2 cellular contexts compared by ENCODE assay signal in the genomic region with DNA sequence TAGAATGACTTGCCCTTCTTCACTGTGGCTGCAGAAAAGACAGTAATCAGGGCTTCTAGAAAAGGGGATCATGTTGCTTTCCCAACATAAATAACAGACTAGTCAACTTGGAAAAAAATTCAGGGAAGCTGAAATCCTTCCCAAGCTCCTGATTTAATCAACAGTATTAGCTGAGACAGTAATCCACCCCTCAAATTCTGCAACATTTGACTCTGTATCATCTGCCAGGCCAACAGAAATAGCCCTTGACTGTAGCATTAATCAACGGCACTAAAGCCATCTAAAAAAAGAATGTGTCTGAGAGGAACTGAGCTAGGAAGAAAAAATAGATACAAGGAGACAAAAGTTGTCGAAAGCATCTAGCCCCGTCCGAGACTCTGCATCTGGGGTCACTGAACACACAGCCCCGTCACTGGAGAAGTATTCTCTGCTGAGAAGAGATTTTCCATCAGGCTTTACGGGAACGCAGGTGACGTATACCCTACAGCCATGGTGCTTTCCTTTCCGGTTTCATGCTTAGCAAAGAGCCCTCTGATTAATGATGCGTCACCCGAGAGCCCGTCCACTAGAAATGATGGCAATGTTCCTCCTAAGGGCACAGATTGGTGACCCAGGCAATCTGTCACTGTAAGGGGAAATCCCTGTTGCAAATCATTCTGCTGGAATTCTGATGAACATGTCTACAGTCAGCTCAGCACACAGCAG.
TF ChIP-seq lines count a peak whose summit lies in the region.

No MANE protein-coding gene starts in this region.

TF ChIP-seq in liver, 16 proteins besides CTCF, POLR2A, EP300 and RAD21:
- TF ChIP-seq, protein P1, sequence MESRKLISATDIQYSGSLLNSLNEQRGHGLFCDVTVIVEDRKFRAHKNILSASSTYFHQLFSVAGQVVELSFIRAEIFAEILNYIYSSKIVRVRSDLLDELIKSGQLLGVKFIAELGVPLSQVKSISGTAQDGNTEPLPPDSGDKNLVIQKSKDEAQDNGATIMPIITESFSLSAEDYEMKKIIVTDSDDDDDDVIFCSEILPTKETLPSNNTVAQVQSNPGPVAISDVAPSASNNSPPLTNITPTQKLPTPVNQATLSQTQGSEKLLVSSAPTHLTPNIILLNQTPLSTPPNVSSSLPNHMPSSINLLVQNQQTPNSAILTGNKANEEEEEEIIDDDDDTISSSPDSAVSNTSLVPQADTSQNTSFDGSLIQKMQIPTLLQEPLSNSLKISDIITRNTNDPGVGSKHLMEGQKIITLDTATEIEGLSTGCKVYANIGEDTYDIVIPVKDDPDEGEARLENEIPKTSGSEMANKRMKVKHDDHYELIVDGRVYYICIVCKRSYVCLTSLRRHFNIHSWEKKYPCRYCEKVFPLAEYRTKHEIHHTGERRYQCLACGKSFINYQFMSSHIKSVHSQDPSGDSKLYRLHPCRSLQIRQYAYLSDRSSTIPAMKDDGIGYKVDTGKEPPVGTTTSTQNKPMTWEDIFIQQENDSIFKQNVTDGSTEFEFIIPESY (IDR thresholded peaks at IDR 0.05): no peak
- TF ChIP-seq RXRA (IDR thresholded peaks at IDR 0.05) (no peak), SP1 (IDR thresholded peaks at IDR 0.05) (no peak), TAF1 (conservative IDR thresholded peaks at IDR 0.05) (no peak), ATF3 (IDR thresholded peaks at IDR 0.05) (no peak), EGR1 (IDR thresholded peaks at IDR 0.05; ENCODE audit: low read depth in 2 of 2) (no peak)

TF ChIP-seq in HepG2, 621 proteins besides CTCF, POLR2A, EP300 and RAD21:
- TF ChIP-seq ARID4A (CRISPR knock-in tag; IDR thresholded peaks at IDR 0.05; ENCODE audit: borderline replicate concordance): no peak
- TF ChIP-seq TSC22D2 (CRISPR knock-in tag; IDR thresholded peaks at IDR 0.05; ENCODE audit: borderline replicate concordance): no peak
- no peak for TF ChIP-seq HOXA3 (CRISPR knock-in tag; IDR thresholded peaks at IDR 0.05)
- TF ChIP-seq IRX3 (CRISPR knock-in tag; IDR thresholded peaks at IDR 0.05; ENCODE audit: borderline replicate concordance, low read depth): no peak
- TF ChIP-seq ZNF367 (CRISPR knock-in tag; IDR thresholded peaks at IDR 0.05; ENCODE audit: borderline replicate concordance): no peak
- TF ChIP-seq ZNF24 (IDR thresholded peaks at IDR 0.05): no peak
- TF ChIP-seq, protein P2, sequence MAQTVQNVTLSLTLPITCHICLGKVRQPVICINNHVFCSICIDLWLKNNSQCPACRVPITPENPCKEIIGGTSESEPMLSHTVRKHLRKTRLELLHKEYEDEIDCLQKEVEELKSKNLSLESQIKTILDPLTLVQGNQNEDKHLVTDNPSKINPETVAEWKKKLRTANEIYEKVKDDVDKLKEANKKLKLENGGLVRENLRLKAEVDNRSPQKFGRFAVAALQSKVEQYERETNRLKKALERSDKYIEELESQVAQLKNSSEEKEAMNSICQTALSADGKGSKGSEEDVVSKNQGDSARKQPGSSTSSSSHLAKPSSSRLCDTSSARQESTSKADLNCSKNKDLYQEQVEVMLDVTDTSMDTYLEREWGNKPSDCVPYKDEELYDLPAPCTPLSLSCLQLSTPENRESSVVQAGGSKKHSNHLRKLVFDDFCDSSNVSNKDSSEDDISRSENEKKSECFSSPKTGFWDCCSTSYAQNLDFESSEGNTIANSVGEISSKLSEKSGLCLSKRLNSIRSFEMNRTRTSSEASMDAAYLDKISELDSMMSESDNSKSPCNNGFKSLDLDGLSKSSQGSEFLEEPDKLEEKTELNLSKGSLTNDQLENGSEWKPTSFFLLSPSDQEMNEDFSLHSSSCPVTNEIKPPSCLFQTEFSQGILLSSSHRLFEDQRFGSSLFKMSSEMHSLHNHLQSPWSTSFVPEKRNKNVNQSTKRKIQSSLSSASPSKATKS (CRISPR knock-in tag; IDR thresholded peaks at IDR 0.05): no peak
- TF ChIP-seq RFXANK (CRISPR knock-in tag; IDR thresholded peaks at IDR 0.05): no peak
- TF ChIP-seq, protein P3, sequence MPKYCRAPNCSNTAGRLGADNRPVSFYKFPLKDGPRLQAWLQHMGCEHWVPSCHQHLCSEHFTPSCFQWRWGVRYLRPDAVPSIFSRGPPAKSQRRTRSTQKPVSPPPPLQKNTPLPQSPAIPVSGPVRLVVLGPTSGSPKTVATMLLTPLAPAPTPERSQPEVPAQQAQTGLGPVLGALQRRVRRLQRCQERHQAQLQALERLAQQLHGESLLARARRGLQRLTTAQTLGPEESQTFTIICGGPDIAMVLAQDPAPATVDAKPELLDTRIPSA (CRISPR knock-in tag; IDR thresholded peaks at IDR 0.05; ENCODE audit: borderline replicate concordance): no peak
- no peak for TF ChIP-seq NR0B2 (CRISPR knock-in tag; IDR thresholded peaks at IDR 0.05)
- no peak for TF ChIP-seq THYN1 (CRISPR knock-in tag; IDR thresholded peaks at IDR 0.05; ENCODE audit: borderline replicate concordance, low read depth)
- TF ChIP-seq, protein P4, sequence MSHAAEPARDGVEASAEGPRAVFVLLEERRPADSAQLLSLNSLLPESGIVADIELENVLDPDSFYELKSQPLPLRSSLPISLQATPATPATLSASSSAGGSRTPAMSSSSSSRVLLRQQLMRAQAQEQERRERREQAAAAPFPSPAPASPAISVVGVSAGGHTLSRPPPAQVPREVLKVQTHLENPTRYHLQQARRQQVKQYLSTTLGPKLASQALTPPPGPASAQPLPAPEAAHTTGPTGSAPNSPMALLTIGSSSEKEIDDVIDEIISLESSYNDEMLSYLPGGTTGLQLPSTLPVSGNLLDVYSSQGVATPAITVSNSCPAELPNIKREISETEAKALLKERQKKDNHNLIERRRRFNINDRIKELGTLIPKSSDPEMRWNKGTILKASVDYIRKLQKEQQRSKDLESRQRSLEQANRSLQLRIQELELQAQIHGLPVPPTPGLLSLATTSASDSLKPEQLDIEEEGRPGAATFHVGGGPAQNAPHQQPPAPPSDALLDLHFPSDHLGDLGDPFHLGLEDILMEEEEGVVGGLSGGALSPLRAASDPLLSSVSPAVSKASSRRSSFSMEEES (CRISPR knock-in tag; IDR thresholded peaks at IDR 0.05): no peak
- TF ChIP-seq ZNF619 (CRISPR knock-in tag; IDR thresholded peaks at IDR 0.05): no peak
- TF ChIP-seq ATF7 (IDR thresholded peaks at IDR 0.05): no peak
- TF ChIP-seq ATF7 (CRISPR knock-in tag; IDR thresholded peaks at IDR 0.05): no peak
- no peak for TF ChIP-seq HNRNPLL (IDR thresholded peaks at IDR 0.05; ENCODE audit: low read depth, low read length, poor library complexity, severe bottlenecking)
- TF ChIP-seq ZBTB7A (CRISPR knock-in tag; IDR thresholded peaks at IDR 0.05): no peak
- TF ChIP-seq ARID2 (CRISPR knock-in tag; IDR thresholded peaks at IDR 0.05; ENCODE audit: borderline replicate concordance): no peak
- no peak for TF ChIP-seq ZSCAN30 (CRISPR knock-in tag; IDR thresholded peaks at IDR 0.05)
- TF ChIP-seq, protein P5, sequence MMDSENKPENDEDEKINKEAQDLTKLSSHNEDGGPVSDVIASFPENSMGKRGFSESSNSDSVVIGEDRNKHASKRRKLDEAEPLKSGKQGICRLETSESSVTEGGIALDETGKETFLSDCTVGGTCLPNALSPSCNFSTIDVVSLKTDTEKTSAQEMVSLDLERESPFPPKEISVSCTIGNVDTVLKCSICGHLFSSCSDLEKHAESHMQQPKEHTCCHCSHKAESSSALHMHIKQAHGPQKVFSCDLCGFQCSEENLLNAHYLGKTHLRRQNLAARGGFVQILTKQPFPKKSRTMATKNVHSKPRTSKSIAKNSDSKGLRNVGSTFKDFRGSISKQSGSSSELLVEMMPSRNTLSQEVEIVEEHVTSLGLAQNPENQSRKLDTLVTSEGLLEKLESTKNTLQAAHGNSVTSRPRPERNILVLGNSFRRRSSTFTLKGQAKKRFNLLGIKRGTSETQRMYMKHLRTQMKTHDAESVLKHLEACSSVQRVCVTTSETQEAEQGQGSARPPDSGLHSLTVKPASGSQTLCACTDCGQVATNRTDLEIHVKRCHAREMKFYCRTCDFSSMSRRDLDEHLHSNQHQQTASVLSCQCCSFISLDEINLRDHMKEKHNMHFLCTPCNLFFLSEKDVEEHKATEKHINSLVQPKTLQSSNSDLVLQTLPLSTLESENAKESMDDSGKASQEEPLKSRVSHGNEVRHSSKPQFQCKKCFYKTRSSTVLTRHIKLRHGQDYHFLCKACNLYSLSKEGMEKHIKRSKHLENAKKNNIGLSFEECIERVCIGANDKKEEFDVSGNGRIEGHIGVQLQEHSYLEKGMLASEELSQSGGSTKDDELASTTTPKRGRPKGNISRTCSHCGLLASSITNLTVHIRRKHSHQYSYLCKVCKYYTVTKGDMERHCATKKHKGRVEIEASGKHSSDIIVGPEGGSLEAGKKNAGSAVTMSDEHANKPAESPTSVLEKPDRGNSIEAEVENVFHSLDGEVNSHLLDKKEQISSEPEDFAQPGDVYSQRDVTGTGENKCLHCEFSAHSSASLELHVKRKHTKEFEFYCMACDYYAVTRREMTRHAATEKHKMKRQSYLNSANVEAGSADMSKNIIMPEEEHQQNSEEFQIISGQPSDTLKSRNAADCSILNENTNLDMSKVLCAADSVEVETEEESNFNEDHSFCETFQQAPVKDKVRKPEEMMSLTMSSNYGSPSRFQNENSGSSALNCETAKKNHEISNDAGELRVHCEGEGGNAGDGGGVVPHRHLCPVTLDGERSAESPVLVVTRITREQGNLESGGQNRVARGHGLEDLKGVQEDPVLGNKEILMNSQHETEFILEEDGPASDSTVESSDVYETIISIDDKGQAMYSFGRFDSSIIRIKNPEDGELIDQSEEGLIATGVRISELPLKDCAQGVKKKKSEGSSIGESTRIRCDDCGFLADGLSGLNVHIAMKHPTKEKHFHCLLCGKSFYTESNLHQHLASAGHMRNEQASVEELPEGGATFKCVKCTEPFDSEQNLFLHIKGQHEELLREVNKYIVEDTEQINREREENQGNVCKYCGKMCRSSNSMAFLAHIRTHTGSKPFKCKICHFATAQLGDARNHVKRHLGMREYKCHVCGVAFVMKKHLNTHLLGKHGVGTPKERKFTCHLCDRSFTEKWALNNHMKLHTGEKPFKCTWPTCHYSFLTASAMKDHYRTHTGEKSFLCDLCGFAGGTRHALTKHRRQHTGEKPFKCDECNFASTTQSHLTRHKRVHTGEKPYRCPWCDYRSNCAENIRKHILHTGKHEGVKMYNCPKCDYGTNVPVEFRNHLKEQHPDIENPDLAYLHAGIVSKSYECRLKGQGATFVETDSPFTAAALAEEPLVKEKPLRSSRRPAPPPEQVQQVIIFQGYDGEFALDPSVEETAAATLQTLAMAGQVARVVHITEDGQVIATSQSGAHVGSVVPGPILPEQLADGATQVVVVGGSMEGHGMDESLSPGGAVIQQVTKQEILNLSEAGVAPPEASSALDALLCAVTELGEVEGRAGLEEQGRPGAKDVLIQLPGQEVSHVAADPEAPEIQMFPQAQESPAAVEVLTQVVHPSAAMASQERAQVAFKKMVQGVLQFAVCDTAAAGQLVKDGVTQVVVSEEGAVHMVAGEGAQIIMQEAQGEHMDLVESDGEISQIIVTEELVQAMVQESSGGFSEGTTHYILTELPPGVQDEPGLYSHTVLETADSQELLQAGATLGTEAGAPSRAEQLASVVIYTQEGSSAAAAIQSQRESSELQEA (CRISPR knock-in tag; IDR thresholded peaks at IDR 0.05; ENCODE audit: not compliant biosample characterization): no peak
